1 cellular context compared by ENCODE assay signal in the genomic region with DNA sequence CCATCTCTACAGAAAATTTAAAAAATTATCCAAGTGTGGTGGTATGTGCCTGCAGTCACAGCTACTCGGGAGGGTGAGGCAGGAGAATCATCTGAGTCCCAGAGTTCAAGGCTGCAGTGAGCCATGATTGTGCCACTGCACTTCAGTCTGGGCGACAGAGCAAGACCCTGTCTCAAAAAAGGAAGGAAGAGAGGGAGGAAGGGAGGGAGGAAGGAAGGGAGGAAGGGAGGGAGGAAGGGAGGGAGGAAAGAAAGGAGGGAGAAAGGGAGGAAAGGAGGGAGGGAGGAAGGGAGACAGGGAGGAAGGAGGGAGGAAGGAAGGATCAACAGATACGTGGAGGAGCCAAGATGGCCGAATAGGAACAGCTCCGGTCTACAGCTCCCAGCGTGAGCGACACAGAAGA.
A peak's percentile ranks its signal among the peaks of the same experiment; 100 is the strongest.
TF ChIP-seq lines count a peak whose summit lies in the region.

No MANE protein-coding gene starts in this region.

TF ChIP-seq in H1, 55 proteins besides CTCF, POLR2A, EP300 and RAD21 (continued from another document):
- TF ChIP-seq YY1 (IDR thresholded peaks at IDR 0.05; ENCODE audit: low read depth, low read length) (peak; percentile 66; the same call in 1 of the 2 replicates), SRF (IDR thresholded peaks at IDR 0.05; ENCODE audit: low read depth, low read length) (no peak)
